In genomic region chr1:108327534-108328462, GRCh38 we compare ENCODE assay signal across 16 cellular contexts.
DNase-seq lines count a peak whose midpoint lies in the region; ATAC-seq, FAIRE-seq and TF ChIP-seq lines count a peak whose summit lies in the region.
"Had no signal": no experiment of that assay in that cellular context is flagged by ENCODE, and none has a peak within 500 bp of the region (broad histone marks: within the 10 kb centered on the region; RNA-seq: fewer than 3 reads in every experiment).

No MANE protein-coding gene starts in this region.

- POLR2A ChIA-PET in GM12878 (lab: Charles Lee): no interaction called here

- H3K27me3 Mint-ChIP-seq in neural progenitor cell (ENCODE audit: insufficient read depth, low read depth): peaks cover 5% of the 10 kb centered on the region
- H3K27me3 Mint-ChIP-seq in immature natural killer cell (ENCODE audit: low read depth in 3 of 3): peaks cover 5 to 13% (median 8%) of the 10 kb centered on the region in 3 donors

- H3K9ac ChIP-seq in GM12878 (ENCODE audit: control insufficient read depth, insufficient read depth, low read length) (no peak overlapping the region), neural progenitor cell (no peak overlapping the region)

- H2AFZ ChIP-seq in GM12878 (ENCODE audit: control insufficient read depth, low read depth, low read length) (no peak overlapping the region), neural progenitor cell (replicated peaks) (peak overlapping the region; percentile 30)

- H3F3A ChIP-seq in neural progenitor cell (ENCODE audit: low read depth): no peaks in the 10 kb centered on the region

- peak; percentile 59 for DNase-seq in DMS53 (lab: John Stamatoyannopoulos, UW)
- no peak for DNase-seq in DMS53 treated with DMSO at 0.1 percent for 48 hours (lab: John Stamatoyannopoulos, UW; ENCODE audit: unreplicated experiment)
- no peak for DNase-seq in GM12878 (ENCODE audit: low read depth, low spot score)
- peak; percentile 56 for DNase-seq in neural progenitor cell (ENCODE audit: low spot score)
- DNase-seq in anterior cingulate cortex (lab: John Stamatoyannopoulos, UW): no peak
- no peak for DNase-seq in immature natural killer cell
- no peak for DNase-seq in activated naive CD4-positive, alpha-beta T cell treated with Interleukin-2 at 50 U/mL for 16 hours
- DNase-seq: 8988T; activated CD4-positive, alpha-beta T cell treated with anti-CD3 and anti-CD28 coated beads, Interleukin-2, amount 10 ng/mL, durations not matched to agents 7 days and 5 days; activated naive CD4-positive, alpha-beta T cell; esophagus squamous epithelium; NCI-H1105 treated with DMSO at 0.1 percent for 48 hours; sigmoid colon had no signal

- in situ Hi-C loops in GM12878 (cut with MboI): no loop called here

- WGBS in GM12878 (ENCODE audit: insufficient coverage, insufficient replicate concordance, low lambda C conversion rate, missing lambda C conversion rate): 16% methylated on average over 4 of the region's 4 CpGs

- H3K36me3 ChIP-seq in GM12878 (ENCODE audit: control insufficient read depth in 2 of 2, insufficient read depth in 2 of 2, low read length in 1 of 2): no peaks in the 10 kb centered on the region
- no peaks in the 10 kb centered on the region for H3K36me3 ChIP-seq in neural progenitor cell
- H3K36me3 ChIP-seq: esophagus squamous epithelium, sigmoid colon, thoracic aorta had no signal

- no peak overlapping the region for H3K27ac Mint-ChIP-seq in neural progenitor cell
- H3K27ac Mint-ChIP-seq in immature natural killer cell: no peak overlapping the region
- H3K27ac Mint-ChIP-seq: activated CD4-positive, alpha-beta T cell treated with anti-CD3 and anti-CD28 coated beads, Interleukin-2, amount 10 ng/mL, durations not matched to agents 7 days and 5 days had no signal

- 0 out of 6 replicates have a peak, but pooled peaks of 1 of the 3 experiments have one; percentile 10 for TF ChIP-seq CTCF in GM12878 (IDR thresholded peaks at IDR 0.05 in 2 of 3, conservative IDR thresholded peaks at IDR 0.05 in 1 of 3; ENCODE audit: control insufficient read depth in 2 of 3, extremely low read depth in 1 of 3, insufficient read depth in 1 of 3, low read depth in 3 of 3, low read length in 3 of 3)
- TF ChIP-seq CTCF in neural progenitor cell (IDR thresholded peaks at IDR 0.05): peak; percentile 51

- H4K20me1 ChIP-seq in GM12878 (ENCODE audit: control insufficient read depth, insufficient read depth) (no peaks in the 10 kb centered on the region), neural progenitor cell (ENCODE audit: low read depth) (no peaks in the 10 kb centered on the region)

- H3K79me2 ChIP-seq in GM12878 (ENCODE audit: control insufficient read depth, insufficient read depth, low read length) (no peaks in the 10 kb centered on the region), neural progenitor cell (ENCODE audit: low read depth) (no peaks in the 10 kb centered on the region)

- H3K9me3 ChIP-seq in GM12878 (replicated peaks; ENCODE audit: control insufficient read depth, insufficient read depth, low read length): no peaks in the 10 kb centered on the region
- H3K9me3 ChIP-seq in neural progenitor cell (ENCODE audit: low read depth): no peaks in the 10 kb centered on the region
- H3K9me3 ChIP-seq: esophagus squamous epithelium, sigmoid colon, thoracic aorta had no signal

- no peak for FAIRE-seq in GM12878 (lab: Jason Lieb, UNC)

- H3K4me3 Mint-ChIP-seq in neural progenitor cell: no peak overlapping the region
- H3K4me3 Mint-ChIP-seq in immature natural killer cell: no peak overlapping the region
- H3K4me3 Mint-ChIP-seq: activated CD4-positive, alpha-beta T cell treated with anti-CD3 and anti-CD28 coated beads, Interleukin-2, amount 10 ng/mL, durations not matched to agents 7 days and 5 days; central memory CD8-positive, alpha-beta T cell had no signal

- no peak for TF ChIP-seq POLR2A in GM12878 (IDR thresholded peaks at IDR 0.05; ENCODE audit: low read depth, low read length)

- H3K4me3 ChIP-seq in GM12878 (no peak overlapping the region), neural progenitor cell (no peak overlapping the region)
- H3K4me3 ChIP-seq: esophagus squamous epithelium, sigmoid colon, thoracic aorta had no signal

- H3K27me3 ChIP-seq in GM12878 (replicated peaks in 1 of 2; ENCODE audit: control insufficient read depth in 2 of 2, insufficient read depth in 2 of 2, low read length in 1 of 2) (no peaks in the 10 kb centered on the region), neural progenitor cell (no peaks in the 10 kb centered on the region)
- H3K27me3 ChIP-seq: esophagus squamous epithelium, sigmoid colon had no signal

- H3K9me3 Mint-ChIP-seq in neural progenitor cell: no peaks in the 10 kb centered on the region
- peaks cover 0 to 3% (median 0%) of the 10 kb centered on the region in 6 donors for H3K9me3 Mint-ChIP-seq in immature natural killer cell
- H3K9me3 Mint-ChIP-seq: activated CD4-positive, alpha-beta T cell treated with anti-CD3 and anti-CD28 coated beads, Interleukin-2, amount 10 ng/mL, durations not matched to agents 7 days and 5 days had no signal

- peak; percentile 51; the same call in 1 of the 2 replicates for TF ChIP-seq RAD21 in Ishikawa (IDR thresholded peaks at IDR 0.05; ENCODE audit: low read depth)
- 0 out of 2 replicates have a peak, but pooled peaks have one; percentile 21 for TF ChIP-seq RAD21 in GM12878 (IDR thresholded peaks at IDR 0.05; ENCODE audit: insufficient read depth, low read depth, low read length)

- CTCF ChIA-PET in GM12878 (lab: Yijun Ruan, JAX): no interaction called here

- H3K4me1 Mint-ChIP-seq in neural progenitor cell (no peaks in the 10 kb centered on the region), immature natural killer cell (no peaks in the 10 kb centered on the region)
- H3K4me1 Mint-ChIP-seq: activated CD4-positive, alpha-beta T cell treated with anti-CD3 and anti-CD28 coated beads, Interleukin-2, amount 10 ng/mL, durations not matched to agents 7 days and 5 days; central memory CD8-positive, alpha-beta T cell had no signal

- intact Hi-C loops in GM12878 (cut with micrococcal nuclease; ENCODE audit: unreplicated experiment): no loop called here

- peak; percentile 63 for ATAC-seq in GM12878

- no TSS peak for BruUV-seq in GM12878 (replicated peaks; lab: Mats Ljungman, UMichigan)

- H3K27ac ChIP-seq in GM12878 (ENCODE audit: control insufficient read depth, insufficient read depth) (no peak overlapping the region), neural progenitor cell (no peak overlapping the region)
- H3K27ac ChIP-seq: esophagus squamous epithelium, sigmoid colon, thoracic aorta had no signal

- RAD21 ChIA-PET in GM12878 (lab: Charles Lee; ENCODE audit: unreplicated experiment): no interaction called here

- TF ChIP-seq EP300 in Ishikawa (IDR thresholded peaks at IDR 0.05; ENCODE audit: borderline replicate concordance) (no peak), GM12878 (IDR thresholded peaks at IDR 0.05; ENCODE audit: borderline replicate concordance in 1 of 2, control insufficient read depth in 1 of 2, low read depth in 2 of 2, low read length in 2 of 2) (no peak)

- no peaks in the 10 kb centered on the region for H3K36me3 Mint-ChIP-seq in neural progenitor cell
- H3K36me3 Mint-ChIP-seq in immature natural killer cell: peaks cover 0 to 3% (median 0%) of the 10 kb centered on the region in 3 donors

- H3K4me1 ChIP-seq in GM12878 (ENCODE audit: control insufficient read depth, insufficient read depth, low read length) (no peaks in the 10 kb centered on the region), neural progenitor cell (no peaks in the 10 kb centered on the region)
- H3K4me1 ChIP-seq: esophagus squamous epithelium, sigmoid colon had no signal

- H3K4me2 ChIP-seq in GM12878 (ENCODE audit: control insufficient read depth, insufficient read depth) (no peak overlapping the region), neural progenitor cell (no peak overlapping the region)

- SMC1A ChIA-PET in GM12878 (lab: Charles Lee; ENCODE audit: uncharacterized antibody, unreplicated experiment): no interaction called here

TF ChIP-seq in Ishikawa, 13 proteins besides CTCF, POLR2A, EP300 and RAD21 (continues in another document):
- TF ChIP-seq MAX (IDR thresholded peaks at IDR 0.05) (no peak), CREB1 (IDR thresholded peaks at IDR 0.05; ENCODE audit: low read depth) (no peak), FOXM1 (IDR thresholded peaks at IDR 0.05; ENCODE audit: borderline replicate concordance, low read depth) (no peak), NFIC (IDR thresholded peaks at IDR 0.05) (no peak), CEBPB (IDR thresholded peaks at IDR 0.05) (no peak), ZBTB7A (IDR thresholded peaks at IDR 0.05; ENCODE audit: low read depth) (no peak), YY1 (IDR thresholded peaks at IDR 0.05; ENCODE audit: low read depth) (no peak), TCF12 (IDR thresholded peaks at IDR 0.05; ENCODE audit: low read depth) (no peak), TAF1 (IDR thresholded peaks at IDR 0.05; ENCODE audit: low read depth) (no peak)

TF ChIP-seq in GM12878, 131 proteins besides CTCF, POLR2A, EP300 and RAD21:
- TF ChIP-seq HDAC2 (IDR thresholded peaks at IDR 0.05) (no peak), MTA3 (IDR thresholded peaks at IDR 0.05; ENCODE audit: borderline replicate concordance, low read length) (no peak), RAD51 (IDR thresholded peaks at IDR 0.05) (no peak), ZNF384 (IDR thresholded peaks at IDR 0.05; ENCODE audit: borderline replicate concordance, low read depth, low read length) (no peak), SUPT20H (IDR thresholded peaks at IDR 0.05; ENCODE audit: borderline replicate concordance, control insufficient read depth, low read depth, low read length) (no peak)
TF ChIP-seq in GM12878: peak in this region for 0.

Comparison
In these comparisons a context has a peak if more than half of its experiments do, and no peak if none do; other contexts are left out.
1. DNase-seq: peak in DMS53 (single experiment) and neural progenitor cell (single experiment); none in DMS53 treated with DMSO at 0.1 percent for 48 hours (single experiment), GM12878 (single experiment), anterior cingulate cortex (0 of 58), immature natural killer cell (0 of 3) and activated naive CD4-positive, alpha-beta T cell treated with Interleukin-2 at 50 U/mL for 16 hours (single experiment).